26 cellular contexts compared by ENCODE assay signal in the genomic region with DNA sequence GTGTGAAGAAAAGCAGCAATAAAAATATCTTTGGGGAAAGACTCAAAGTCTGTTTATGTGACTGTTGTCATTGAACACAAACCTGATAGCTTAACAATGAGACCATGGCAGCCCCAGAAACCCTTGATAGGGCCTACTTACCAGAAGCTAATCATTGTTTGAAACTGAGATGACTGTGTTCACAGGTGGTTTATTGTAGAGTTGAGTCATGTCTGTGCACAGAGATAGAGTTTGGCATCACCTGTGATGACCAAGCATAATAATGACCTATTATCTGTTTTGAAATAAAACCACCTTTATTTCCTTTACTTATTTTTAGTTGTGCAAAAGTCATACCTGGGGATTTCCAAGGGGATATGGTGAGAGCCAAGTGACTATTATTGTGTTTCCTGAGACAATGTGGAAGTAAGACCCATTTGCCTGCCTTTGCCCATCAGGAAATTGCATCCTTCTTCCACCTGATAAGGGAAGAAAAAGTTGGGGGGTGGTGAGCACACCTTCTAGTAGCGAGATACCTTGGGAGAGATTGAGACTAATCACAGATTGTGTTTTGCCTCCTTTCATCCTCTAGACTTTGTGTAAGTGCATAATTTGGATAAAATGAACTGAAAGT.
DNase-seq lines count a peak whose midpoint lies in the region; ATAC-seq and TF ChIP-seq lines count a peak whose summit lies in the region.
"Had no signal": no experiment of that assay in that cellular context is flagged by ENCODE, and none has a peak within 500 bp of the region (broad histone marks: within the 10 kb centered on the region; RNA-seq: fewer than 3 reads in every experiment).

No MANE protein-coding gene starts in this region.

- no peaks in the 10 kb centered on the region for H3K9me3 ChIP-seq in colonic mucosa
- H3K9me3 ChIP-seq: esophagus squamous epithelium, Peyer's patch, suprapubic skin, uterus had no signal

- ATAC-seq in HG03565 (IDR thresholded peaks at IDR 0.05; ENCODE audit: unreplicated experiment) (peak; percentile 86), foreskin keratinocyte (peak; percentile 99)
- no peak for ATAC-seq in effector memory CD8-positive, alpha-beta T cell (replicated peaks)
- ATAC-seq: left lobe of liver had no signal

- H3K4me3 ChIP-seq in colonic mucosa: no peak overlapping the region
- H3K4me3 ChIP-seq: esophagus squamous epithelium, Peyer's patch, SK-N-MC, suprapubic skin, uterus had no signal

- no peaks in the 10 kb centered on the region for H3K36me3 ChIP-seq in colonic mucosa
- H3K36me3 ChIP-seq: esophagus squamous epithelium, Peyer's patch, suprapubic skin, uterus had no signal

- peaks cover 29% of the 10 kb centered on the region for H3K4me1 ChIP-seq in foreskin keratinocyte
- no peaks in the 10 kb centered on the region for H3K4me1 ChIP-seq in colonic mucosa
- H3K4me1 ChIP-seq: esophagus squamous epithelium, Peyer's patch, uterus had no signal

- H3K27me3 ChIP-seq in foreskin keratinocyte (no peaks in the 10 kb centered on the region), colonic mucosa (no peaks in the 10 kb centered on the region)
- H3K27me3 ChIP-seq: esophagus squamous epithelium, Peyer's patch, suprapubic skin, uterus had no signal

- H3K4me1 Mint-ChIP-seq in effector memory CD8-positive, alpha-beta T cell (ENCODE audit: low read depth in 2 of 2): no peaks in the 10 kb centered on the region

- POLR2A ChIA-PET in GM10248 (lab: Yijun Ruan, JAX): no interaction called here

- no peak for TF ChIP-seq CTCF in GM10248 (IDR thresholded peaks at IDR 0.05; ENCODE audit: control extremely low read depth, extremely low read depth, low read depth, missing control alignments)
- TF ChIP-seq CTCF in GM20000 (IDR thresholded peaks at IDR 0.05; ENCODE audit: extremely low read depth, missing control alignments): no peak
- TF ChIP-seq CTCF in foreskin keratinocyte (conservative IDR thresholded peaks at IDR 0.05): no peak
- TF ChIP-seq CTCF in colonic mucosa (IDR thresholded peaks at IDR 0.05): no peak

- H3K27ac ChIP-seq in foreskin keratinocyte (peak overlapping the region; percentile 95), colonic mucosa (no peak overlapping the region)
- H3K27ac ChIP-seq: C4-2B, esophagus squamous epithelium, Peyer's patch, SK-N-MC, suprapubic skin, uterus had no signal

- no peaks in the 10 kb centered on the region for H3K36me3 Mint-ChIP-seq in effector memory CD8-positive, alpha-beta T cell (ENCODE audit: insufficient read depth)

- no peaks in the 10 kb centered on the region for H3K27me3 Mint-ChIP-seq in effector memory CD8-positive, alpha-beta T cell

- peaks cover 11 to 18% of the 10 kb centered on the region in 2 donors for H3K9me3 Mint-ChIP-seq in effector memory CD8-positive, alpha-beta T cell

- DNase-seq in GM10248 (ENCODE audit: extremely low spot score) (peak; percentile 13), GM20000 (ENCODE audit: low spot score) (peak; percentile 9), foreskin keratinocyte (peak; percentile 90 to 91), SW480 (ENCODE audit: low spot score) (no peak), NCI-H1105 treated with DMSO at 0.1 percent for 48 hours (lab: John Stamatoyannopoulos, UW) (no peak), colonic mucosa (no peak)
- DNase-seq in effector memory CD8-positive, alpha-beta T cell: no peak
- DNase-seq: activated CD4-positive, alpha-beta T cell treated with anti-CD3 and anti-CD28 coated beads, Interleukin-2, amount 50 U/mL, for 48 hours; activated naive CD4-positive, alpha-beta T cell treated with Interleukin-2 at 50 U/mL for 16 hours; activated T-cell treated with anti-CD3 and anti-CD28 coated beads for 4 hours; amygdala; caudate nucleus; DMS 273 treated with DMSO at 0.1 percent for 48 hours; esophagus squamous epithelium; NCI-H2107; NCI-H510A treated with DMSO at 0.1 percent for 48 hours; NK-92 treated with Interleukin-12 subunit alpha and Interleukin-12 subunit beta, amount 100 ng/mL, for 24 hours; Peyer's patch; posterior cingulate gyrus; uterus had no signal

- no peak overlapping the region for H3K9ac ChIP-seq in colonic mucosa (ENCODE audit: low read depth in 2 of 2, low read length in 2 of 2)

- no peak overlapping the region for H3K4me3 Mint-ChIP-seq in effector memory CD8-positive, alpha-beta T cell
- H3K4me3 Mint-ChIP-seq: neural crest cell had no signal

- H3K27ac Mint-ChIP-seq in effector memory CD8-positive, alpha-beta T cell: no peak overlapping the region

- CTCF ChIA-PET in GM10248 (lab: Yijun Ruan, JAX): interaction anchor here (1.0 to 1.3 kb wide), 3 partner anchors 10 to 74 kb away, joined by 3 to 4 read pairs (median 3); no protein-coding TSS in a partner anchor

- intact Hi-C loops in colonic mucosa (cut with DNase I): no loop called here

Comparison
In these comparisons a context has a peak if more than half of its experiments do, and no peak if none do; other contexts are left out.
1. DNase-seq: peak in GM10248 (single experiment), GM20000 (single experiment) and foreskin keratinocyte (2 of 2); none in SW480 (single experiment), effector memory CD8-positive, alpha-beta T cell (0 of 3), NCI-H1105 treated with DMSO at 0.1 percent for 48 hours (single experiment) and colonic mucosa (single experiment).